ENCODE assay signal across 1 cellular context in the genomic region with DNA sequence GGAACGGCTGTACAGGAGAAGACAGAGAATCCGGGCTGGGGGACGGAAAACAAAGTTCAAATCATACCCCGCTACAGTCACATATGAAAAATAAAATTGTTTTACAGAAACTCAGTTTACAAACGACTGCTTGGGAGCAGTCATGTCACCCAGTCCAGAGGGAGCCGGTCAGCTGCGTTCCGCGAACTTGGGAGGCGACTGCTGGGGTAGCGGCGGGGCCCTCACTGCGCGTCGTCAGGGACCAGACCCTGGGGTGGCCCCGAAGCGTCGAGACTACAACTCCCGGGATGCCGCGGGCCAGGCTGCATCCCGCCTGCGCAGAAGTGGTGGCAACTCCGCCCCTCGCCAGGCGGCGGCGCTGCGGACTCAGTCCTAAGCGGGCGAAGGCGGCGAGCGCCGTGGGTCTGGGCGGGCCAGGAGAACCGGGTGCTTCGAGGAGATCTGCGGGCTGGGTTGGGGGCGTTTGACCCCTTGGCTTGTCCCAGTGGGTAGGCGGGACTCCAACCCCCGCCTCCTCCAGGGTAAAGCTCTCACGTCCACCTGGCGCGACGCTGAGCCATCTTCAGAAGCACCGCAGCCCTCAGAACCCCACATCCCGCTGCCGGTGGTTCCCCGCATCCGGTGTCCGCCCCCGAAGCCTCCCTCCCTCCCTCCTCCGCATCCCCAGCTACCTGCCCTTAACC.
TF ChIP-seq lines count a peak whose summit lies in the region.

No MANE protein-coding gene starts in this region.

TF ChIP-seq in WTC11, 78 proteins besides CTCF, POLR2A, EP300 and RAD21 (continued from another document):
- TF ChIP-seq, protein P1, sequence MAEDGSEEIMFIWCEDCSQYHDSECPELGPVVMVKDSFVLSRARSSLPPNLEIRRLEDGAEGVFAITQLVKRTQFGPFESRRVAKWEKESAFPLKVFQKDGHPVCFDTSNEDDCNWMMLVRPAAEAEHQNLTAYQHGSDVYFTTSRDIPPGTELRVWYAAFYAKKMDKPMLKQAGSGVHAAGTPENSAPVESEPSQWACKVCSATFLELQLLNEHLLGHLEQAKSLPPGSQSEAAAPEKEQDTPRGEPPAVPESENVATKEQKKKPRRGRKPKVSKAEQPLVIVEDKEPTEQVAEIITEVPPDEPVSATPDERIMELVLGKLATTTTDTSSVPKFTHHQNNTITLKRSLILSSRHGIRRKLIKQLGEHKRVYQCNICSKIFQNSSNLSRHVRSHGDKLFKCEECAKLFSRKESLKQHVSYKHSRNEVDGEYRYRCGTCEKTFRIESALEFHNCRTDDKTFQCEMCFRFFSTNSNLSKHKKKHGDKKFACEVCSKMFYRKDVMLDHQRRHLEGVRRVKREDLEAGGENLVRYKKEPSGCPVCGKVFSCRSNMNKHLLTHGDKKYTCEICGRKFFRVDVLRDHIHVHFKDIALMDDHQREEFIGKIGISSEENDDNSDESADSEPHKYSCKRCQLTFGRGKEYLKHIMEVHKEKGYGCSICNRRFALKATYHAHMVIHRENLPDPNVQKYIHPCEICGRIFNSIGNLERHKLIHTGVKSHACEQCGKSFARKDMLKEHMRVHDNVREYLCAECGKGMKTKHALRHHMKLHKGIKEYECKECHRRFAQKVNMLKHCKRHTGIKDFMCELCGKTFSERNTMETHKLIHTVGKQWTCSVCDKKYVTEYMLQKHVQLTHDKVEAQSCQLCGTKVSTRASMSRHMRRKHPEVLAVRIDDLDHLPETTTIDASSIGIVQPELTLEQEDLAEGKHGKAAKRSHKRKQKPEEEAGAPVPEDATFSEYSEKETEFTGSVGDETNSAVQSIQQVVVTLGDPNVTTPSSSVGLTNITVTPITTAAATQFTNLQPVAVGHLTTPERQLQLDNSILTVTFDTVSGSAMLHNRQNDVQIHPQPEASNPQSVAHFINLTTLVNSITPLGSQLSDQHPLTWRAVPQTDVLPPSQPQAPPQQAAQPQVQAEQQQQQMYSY (CRISPR knock-in tag; IDR thresholded peaks at IDR 0.05): no peak
- TF ChIP-seq, protein P2, sequence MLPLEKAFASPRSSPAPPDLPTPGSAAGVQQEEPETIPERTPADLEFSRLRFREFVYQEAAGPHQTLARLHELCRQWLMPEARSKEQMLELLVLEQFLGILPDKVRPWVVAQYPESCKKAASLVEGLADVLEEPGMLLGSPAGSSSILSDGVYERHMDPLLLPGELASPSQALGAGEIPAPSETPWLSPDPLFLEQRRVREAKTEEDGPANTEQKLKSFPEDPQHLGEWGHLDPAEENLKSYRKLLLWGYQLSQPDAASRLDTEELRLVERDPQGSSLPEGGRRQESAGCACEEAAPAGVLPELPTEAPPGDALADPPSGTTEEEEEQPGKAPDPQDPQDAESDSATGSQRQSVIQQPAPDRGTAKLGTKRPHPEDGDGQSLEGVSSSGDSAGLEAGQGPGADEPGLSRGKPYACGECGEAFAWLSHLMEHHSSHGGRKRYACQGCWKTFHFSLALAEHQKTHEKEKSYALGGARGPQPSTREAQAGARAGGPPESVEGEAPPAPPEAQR (CRISPR knock-in tag; IDR thresholded peaks at IDR 0.05): no peak
- TF ChIP-seq RORB (CRISPR knock-in tag; IDR thresholded peaks at IDR 0.05): no peak
- no peak for TF ChIP-seq TEAD4 (CRISPR knock-in tag; IDR thresholded peaks at IDR 0.05)
- TF ChIP-seq EMX1 (CRISPR knock-in tag; IDR thresholded peaks at IDR 0.05): no peak
- no peak for TF ChIP-seq GRHL2 (CRISPR knock-in tag; IDR thresholded peaks at IDR 0.05; ENCODE audit: insufficient replicate concordance, severe bottlenecking)
- TF ChIP-seq, protein P3, sequence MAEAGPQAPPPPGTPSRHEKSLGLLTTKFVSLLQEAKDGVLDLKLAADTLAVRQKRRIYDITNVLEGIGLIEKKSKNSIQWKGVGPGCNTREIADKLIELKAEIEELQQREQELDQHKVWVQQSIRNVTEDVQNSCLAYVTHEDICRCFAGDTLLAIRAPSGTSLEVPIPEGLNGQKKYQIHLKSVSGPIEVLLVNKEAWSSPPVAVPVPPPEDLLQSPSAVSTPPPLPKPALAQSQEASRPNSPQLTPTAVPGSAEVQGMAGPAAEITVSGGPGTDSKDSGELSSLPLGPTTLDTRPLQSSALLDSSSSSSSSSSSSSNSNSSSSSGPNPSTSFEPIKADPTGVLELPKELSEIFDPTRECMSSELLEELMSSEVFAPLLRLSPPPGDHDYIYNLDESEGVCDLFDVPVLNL (CRISPR knock-in tag; IDR thresholded peaks at IDR 0.05; ENCODE audit: borderline replicate concordance, low read depth): no peak
- no peak for TF ChIP-seq NFE2L1 (CRISPR knock-in tag; IDR thresholded peaks at IDR 0.05)
- TF ChIP-seq ETV6 (CRISPR knock-in tag; IDR thresholded peaks at IDR 0.05): peak; percentile 73; the same call in 1 of the 2 replicates
- TF ChIP-seq CREB1 (CRISPR knock-in tag; IDR thresholded peaks at IDR 0.05): no peak
- no peak for TF ChIP-seq PRRX2 (CRISPR knock-in tag; IDR thresholded peaks at IDR 0.05)
- TF ChIP-seq JAZF1 (CRISPR knock-in tag; IDR thresholded peaks at IDR 0.05): no peak
- TF ChIP-seq, protein P4, sequence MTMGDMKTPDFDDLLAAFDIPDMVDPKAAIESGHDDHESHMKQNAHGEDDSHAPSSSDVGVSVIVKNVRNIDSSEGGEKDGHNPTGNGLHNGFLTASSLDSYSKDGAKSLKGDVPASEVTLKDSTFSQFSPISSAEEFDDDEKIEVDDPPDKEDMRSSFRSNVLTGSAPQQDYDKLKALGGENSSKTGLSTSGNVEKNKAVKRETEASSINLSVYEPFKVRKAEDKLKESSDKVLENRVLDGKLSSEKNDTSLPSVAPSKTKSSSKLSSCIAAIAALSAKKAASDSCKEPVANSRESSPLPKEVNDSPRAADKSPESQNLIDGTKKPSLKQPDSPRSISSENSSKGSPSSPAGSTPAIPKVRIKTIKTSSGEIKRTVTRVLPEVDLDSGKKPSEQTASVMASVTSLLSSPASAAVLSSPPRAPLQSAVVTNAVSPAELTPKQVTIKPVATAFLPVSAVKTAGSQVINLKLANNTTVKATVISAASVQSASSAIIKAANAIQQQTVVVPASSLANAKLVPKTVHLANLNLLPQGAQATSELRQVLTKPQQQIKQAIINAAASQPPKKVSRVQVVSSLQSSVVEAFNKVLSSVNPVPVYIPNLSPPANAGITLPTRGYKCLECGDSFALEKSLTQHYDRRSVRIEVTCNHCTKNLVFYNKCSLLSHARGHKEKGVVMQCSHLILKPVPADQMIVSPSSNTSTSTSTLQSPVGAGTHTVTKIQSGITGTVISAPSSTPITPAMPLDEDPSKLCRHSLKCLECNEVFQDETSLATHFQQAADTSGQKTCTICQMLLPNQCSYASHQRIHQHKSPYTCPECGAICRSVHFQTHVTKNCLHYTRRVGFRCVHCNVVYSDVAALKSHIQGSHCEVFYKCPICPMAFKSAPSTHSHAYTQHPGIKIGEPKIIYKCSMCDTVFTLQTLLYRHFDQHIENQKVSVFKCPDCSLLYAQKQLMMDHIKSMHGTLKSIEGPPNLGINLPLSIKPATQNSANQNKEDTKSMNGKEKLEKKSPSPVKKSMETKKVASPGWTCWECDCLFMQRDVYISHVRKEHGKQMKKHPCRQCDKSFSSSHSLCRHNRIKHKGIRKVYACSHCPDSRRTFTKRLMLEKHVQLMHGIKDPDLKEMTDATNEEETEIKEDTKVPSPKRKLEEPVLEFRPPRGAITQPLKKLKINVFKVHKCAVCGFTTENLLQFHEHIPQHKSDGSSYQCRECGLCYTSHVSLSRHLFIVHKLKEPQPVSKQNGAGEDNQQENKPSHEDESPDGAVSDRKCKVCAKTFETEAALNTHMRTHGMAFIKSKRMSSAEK (CRISPR knock-in tag; IDR thresholded peaks at IDR 0.05; ENCODE audit: borderline replicate concordance): no peak
- TF ChIP-seq GABPB1 (CRISPR knock-in tag; IDR thresholded peaks at IDR 0.05): no peak
TF ChIP-seq in WTC11: peak in this region for 10.
